In the genomic region with DNA sequence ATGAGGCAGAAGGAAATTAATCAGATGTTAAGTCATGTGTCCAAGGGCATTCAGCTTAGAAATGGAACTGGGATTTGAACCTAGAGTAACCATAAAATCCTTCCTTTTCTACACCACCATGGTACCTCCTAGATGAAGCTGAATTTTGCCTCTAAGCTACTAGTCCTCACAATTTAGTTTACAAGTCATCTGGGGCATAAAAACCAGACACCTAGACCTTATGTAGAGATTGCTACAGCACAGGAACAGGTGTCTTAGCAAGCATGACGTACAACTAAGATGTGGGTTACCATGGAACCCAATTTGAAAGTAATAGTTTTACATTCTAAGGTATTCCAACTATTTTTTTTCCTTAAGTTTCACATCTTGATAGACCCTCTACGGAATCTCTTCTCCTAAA, we compare ENCODE assay signal across 1 cellular context.
TF ChIP-seq lines count a peak whose summit lies in the region.

No MANE protein-coding gene starts in this region.

TF ChIP-seq in WTC11, 78 proteins besides CTCF, POLR2A, EP300 and RAD21:
- TF ChIP-seq, protein P1, sequence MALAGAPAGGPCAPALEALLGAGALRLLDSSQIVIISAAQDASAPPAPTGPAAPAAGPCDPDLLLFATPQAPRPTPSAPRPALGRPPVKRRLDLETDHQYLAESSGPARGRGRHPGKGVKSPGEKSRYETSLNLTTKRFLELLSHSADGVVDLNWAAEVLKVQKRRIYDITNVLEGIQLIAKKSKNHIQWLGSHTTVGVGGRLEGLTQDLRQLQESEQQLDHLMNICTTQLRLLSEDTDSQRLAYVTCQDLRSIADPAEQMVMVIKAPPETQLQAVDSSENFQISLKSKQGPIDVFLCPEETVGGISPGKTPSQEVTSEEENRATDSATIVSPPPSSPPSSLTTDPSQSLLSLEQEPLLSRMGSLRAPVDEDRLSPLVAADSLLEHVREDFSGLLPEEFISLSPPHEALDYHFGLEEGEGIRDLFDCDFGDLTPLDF (CRISPR knock-in tag; IDR thresholded peaks at IDR 0.05) = no peak
- TF ChIP-seq, protein P2, sequence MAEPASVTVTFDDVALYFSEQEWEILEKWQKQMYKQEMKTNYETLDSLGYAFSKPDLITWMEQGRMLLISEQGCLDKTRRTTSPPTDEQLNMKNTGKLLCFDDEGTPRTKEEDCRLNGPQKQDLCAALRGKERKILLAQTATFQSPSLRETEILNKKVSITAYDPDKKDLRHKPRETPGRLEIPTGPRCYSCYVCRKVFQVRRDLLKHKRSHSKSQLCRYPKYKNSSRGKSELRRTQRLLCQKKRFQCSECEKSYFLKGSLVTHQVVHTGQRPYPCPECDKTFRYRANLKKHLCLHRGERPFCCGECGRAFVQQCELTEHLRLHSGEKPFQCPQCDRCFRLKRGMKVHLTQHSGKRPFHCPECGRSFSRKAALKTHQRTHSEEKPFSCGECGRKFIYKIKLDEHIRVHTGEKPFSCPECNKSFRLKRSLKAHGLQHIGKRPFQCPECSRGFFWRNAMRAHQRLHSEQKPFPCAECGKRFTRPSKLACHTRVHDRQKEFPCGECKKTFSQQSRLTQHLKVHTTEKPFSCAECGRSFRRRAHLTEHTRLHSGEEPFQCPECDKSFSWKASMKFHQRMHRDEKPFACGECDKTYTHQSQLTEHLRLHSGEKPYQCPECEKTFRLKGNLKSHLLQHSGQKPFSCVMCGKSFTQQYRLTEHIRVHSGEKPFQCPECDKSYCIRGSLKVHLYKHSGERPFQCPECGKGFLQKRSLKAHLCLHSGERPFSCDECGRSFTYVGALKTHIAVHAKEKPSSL (CRISPR knock-in tag; conservative IDR thresholded peaks at IDR 0.05) = no peak
- TF ChIP-seq, protein P3, sequence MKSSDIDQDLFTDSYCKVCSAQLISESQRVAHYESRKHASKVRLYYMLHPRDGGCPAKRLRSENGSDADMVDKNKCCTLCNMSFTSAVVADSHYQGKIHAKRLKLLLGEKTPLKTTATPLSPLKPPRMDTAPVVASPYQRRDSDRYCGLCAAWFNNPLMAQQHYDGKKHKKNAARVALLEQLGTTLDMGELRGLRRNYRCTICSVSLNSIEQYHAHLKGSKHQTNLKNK (CRISPR knock-in tag; IDR thresholded peaks at IDR 0.05) = no peak
